In genomic region chr17:80008383-80008840, GRCh38 we compare ENCODE assay signal across 8 cellular contexts. TPM values are rescaled to one million over a fixed set of nuclear protein-coding genes. Genes with fewer than 3 reads are reported as not detected.
DNase-seq lines count a peak whose midpoint lies in the region; ATAC-seq and TF ChIP-seq lines count a peak whose summit lies in the region.

No MANE protein-coding gene starts in this region.

- peak; percentile 54 for DNase-seq in NCI-H1694 (lab: John Stamatoyannopoulos, UW)
- peak; percentile 68 for DNase-seq in T-helper 9 cell
- DNase-seq in amniotic stem cell (lab: John Stamatoyannopoulos, UW), result peak; percentile 32
- DNase-seq in hepatic stellate cell (ENCODE audit: low spot score), result peak; percentile 88
- DNase-seq in spleen, result peak; percentile 93
- no peak for DNase-seq in middle frontal gyrus (ENCODE audit: extremely low spot score, low spot score)

- H3K9me3 ChIP-seq in spleen, result no peaks in the 10 kb centered on the region

- peaks cover 0 to 52% (median 4%) of the 10 kb centered on the region in 6 donors for H3K36me3 ChIP-seq in spleen

- no peak for ATAC-seq in GM19324 (IDR thresholded peaks at IDR 0.05; ENCODE audit: low FRiP score, unreplicated experiment)

- intact Hi-C loops in spleen (cut with DNase I; ENCODE audit: low total_unique reads), result no loop called here

- WGBS in spleen, 5 donors, result 15 to 23% (median 20%) methylated on average over 15 to 17 of the region's 17 CpGs

- peaks cover 0 to 22% (median 18%) of the 10 kb centered on the region in 6 donors for H3K4me1 ChIP-seq in spleen

- H3K4me3 ChIP-seq in spleen, result no peak overlapping the region

- H3K27me3 ChIP-seq in spleen (replicated peaks in 1 of 7), result no peaks in the 10 kb centered on the region

- TF ChIP-seq POLR2A in spleen (IDR thresholded peaks at IDR 0.05), result no peak

- TF ChIP-seq CTCF in GM12874 (IDR thresholded peaks at IDR 0.05; ENCODE audit: insufficient read depth, low read depth, low read length), result peak; percentile 98
- peak; percentile 79 to 97 (median 93) for TF ChIP-seq CTCF in spleen (IDR thresholded peaks at IDR 0.05 in 8 of 11, conservative IDR thresholded peaks at IDR 0.05 in 3 of 11)

- H3K27ac ChIP-seq in spleen, result no peak overlapping the region

RNA-seq across cellular contexts. Expression of gene TBC1D16, which starts 27.3 kb away (rescaled TPM):
- total RNA-seq in spleen, result 10 to 100 TPM in 6 of 7 donors, 1 to 10 TPM in 1; 5.6 to 33.6 (median 25.5) TPM
- 1 to 10 TPM; 1.3 to 5.4 (median 3.0) TPM for polyA plus RNA-seq in spleen

RNA-seq across cellular contexts. Expression of gene CCDC40, which starts 28.0 kb away (rescaled TPM):
- 1 to 10 TPM; 1.2 to 8.3 (median 3.8) TPM for total RNA-seq in spleen
- polyA plus RNA-seq in spleen, result under 1 TPM; 0.30 to 0.70 (median 0.64) TPM
